In genomic region chr2:49640630-49641029, GRCh38 we compare ENCODE assay signal across 28 cellular contexts.
"Had no signal": no experiment of that assay in that cellular context is flagged by ENCODE, and none has a peak within 500 bp of the region (broad histone marks: within the 10 kb centered on the region; RNA-seq: fewer than 3 reads in every experiment).

No MANE protein-coding gene starts in this region.

- H3K4me3 ChIP-seq: esophagus squamous epithelium, heart right ventricle, left lung, right lobe of liver, suprapubic skin, transverse colon, upper lobe of right lung, uterus had no signal

- H3K27ac ChIP-seq: esophagus squamous epithelium, heart right ventricle, left lung, neutrophil, parathyroid adenoma, right lobe of liver, suprapubic skin, transverse colon, upper lobe of right lung, uterus had no signal

- DNase-seq: cortex of kidney; effector memory CD8-positive, alpha-beta T cell; erythroblast; esophagus squamous epithelium; foreskin melanocyte; glutamatergic neuron; heart right ventricle; hippocampal formation; left cardiac atrium; left lung; mesenchymal stem cell; midbrain; naive thymus-derived CD4-positive, alpha-beta T cell; right lobe of liver; small intestine; stimulated activated CD4-positive, alpha-beta T cell treated with anti-CD3 and anti-CD28 coated beads, Interleukin-12 subunit alpha, Interleukin-12 subunit beta, amount 100 ng/mL, for 4 hours; stimulated activated CD4-positive, alpha-beta T cell treated with anti-CD3 and anti-CD28 coated beads, Interleukin-1b, Interleukin-23, amount 100 ng/mL, for 48 hours; stimulated activated CD4-positive, alpha-beta T cell treated with anti-CD3 and anti-CD28 coated beads, Interleukin-4, amount 100 ng/mL, for 1 hour; stimulated activated CD8-positive, alpha-beta memory T cell treated with anti-CD3 and anti-CD28 coated beads, Interleukin-4, amount 100 ng/mL, for 48 hours; stimulated activated naive CD4-positive, alpha-beta T cell; stimulated activated naive CD8-positive, alpha-beta T cell treated with anti-CD3 and anti-CD28 coated beads, Interleukin-15, amount 100 ng/mL, for 72 hours; transverse colon; upper lobe of right lung; uterus had no signal

- H3K4me1 Mint-ChIP-seq: naive thymus-derived CD4-positive, alpha-beta T cell; stimulated activated naive CD8-positive, alpha-beta T cell treated with anti-CD3 and anti-CD28 coated beads, Interleukin-15, amount 100 ng/mL, for 72 hours had no signal

- H3K27me3 ChIP-seq: esophagus squamous epithelium, heart right ventricle, left lung, neutrophil, right lobe of liver, suprapubic skin, transverse colon, upper lobe of right lung, uterus had no signal

- H3K4me3 Mint-ChIP-seq: effector memory CD8-positive, alpha-beta T cell; naive thymus-derived CD4-positive, alpha-beta T cell; stimulated activated naive CD8-positive, alpha-beta T cell treated with anti-CD3 and anti-CD28 coated beads, Interleukin-15, amount 100 ng/mL, for 72 hours had no signal

- H3K9me3 ChIP-seq: esophagus squamous epithelium, left lung, neutrophil, right lobe of liver, suprapubic skin, transverse colon, upper lobe of right lung, uterus had no signal

- H2AFZ ChIP-seq: parathyroid adenoma had no signal

- H3K27ac Mint-ChIP-seq: effector memory CD8-positive, alpha-beta T cell; naive thymus-derived CD4-positive, alpha-beta T cell; progenitor cell of endocrine pancreas; stimulated activated naive CD8-positive, alpha-beta T cell treated with anti-CD3 and anti-CD28 coated beads, Interleukin-15, amount 100 ng/mL, for 72 hours had no signal

- H3K36me3 Mint-ChIP-seq: naive thymus-derived CD4-positive, alpha-beta T cell had no signal

- H3K79me2 ChIP-seq: parathyroid adenoma had no signal

- H3K27me3 Mint-ChIP-seq: effector memory CD8-positive, alpha-beta T cell; naive thymus-derived CD4-positive, alpha-beta T cell; progenitor cell of endocrine pancreas; stimulated activated naive CD8-positive, alpha-beta T cell treated with anti-CD3 and anti-CD28 coated beads, Interleukin-15, amount 100 ng/mL, for 72 hours had no signal

- H3K9ac ChIP-seq: parathyroid adenoma had no signal

- H3K36me3 ChIP-seq: esophagus squamous epithelium, heart right ventricle, left lung, neutrophil, right lobe of liver, suprapubic skin, transverse colon, upper lobe of right lung, uterus had no signal

- H3K4me1 ChIP-seq: esophagus squamous epithelium, heart right ventricle, left lung, parathyroid adenoma, right lobe of liver, suprapubic skin, transverse colon, upper lobe of right lung, uterus had no signal

- ATAC-seq: effector memory CD8-positive, alpha-beta T cell; heart right ventricle; left cardiac atrium; left lung; naive thymus-derived CD4-positive, alpha-beta T cell; right lobe of liver; stimulated activated naive CD8-positive, alpha-beta T cell treated with anti-CD3 and anti-CD28 coated beads, Interleukin-15, amount 100 ng/mL, for 72 hours; upper lobe of right lung had no signal
